In genomic region chr22:31262369-31263133, GRCh38 we compare ENCODE assay signal across 20 cellular contexts. TPM values are rescaled to one million over a fixed set of nuclear protein-coding genes. Genes with fewer than 3 reads are reported as not detected.
DNase-seq lines count a peak whose midpoint lies in the region; ATAC-seq and TF ChIP-seq lines count a peak whose summit lies in the region.
"Had no signal": no experiment of that assay in that cellular context is flagged by ENCODE, and none has a peak within 500 bp of the region (broad histone marks: within the 10 kb centered on the region; RNA-seq: fewer than 3 reads in every experiment).

No MANE protein-coding gene starts in this region.

- no peak overlapping the region for H2BK12ac ChIP-seq in neuronal stem cell (ENCODE audit: low read length)

- no peak for ATAC-seq in CD8-positive, alpha-beta T cell

- CTCF ChIA-PET in activated CD4-positive, alpha-beta T cell treated with anti-CD3 and anti-CD28 coated beads, Interleukin-2, amount 10 ng/mL, durations not matched to agents 7 days and 5 days (lab: Charles Lee) = interaction anchor here (0.9 to 1.6 kb wide), 5 partner anchors 9 to 155 kb away, joined by 3 to 5 read pairs (median 4); partner anchors contain the start of genes PIK3IP1 and SELENOM
- CTCF ChIA-PET in CD8-positive, alpha-beta T cell (lab: Charles Lee) = interaction anchor here (1.1 to 3.1 kb wide), 3 partner anchors 10 to 51 kb away, joined by 3 to 21 read pairs (median 7); no protein-coding TSS in a partner anchor

- H3K79me1 ChIP-seq in neuronal stem cell (ENCODE audit: low read depth, low read length) = no peaks in the 10 kb centered on the region

- peak overlapping the region; percentile 61 for H3K27ac Mint-ChIP-seq in activated CD4-positive, alpha-beta T cell treated with anti-CD3 and anti-CD28 coated beads, Interleukin-2, amount 10 ng/mL, durations not matched to agents 7 days and 5 days
- peak overlapping the region; percentile 56 for H3K27ac Mint-ChIP-seq in glutamatergic neuron (ENCODE audit: unreplicated experiment)
- H3K27ac Mint-ChIP-seq in CD8-positive, alpha-beta T cell = no peak overlapping the region
- H3K27ac Mint-ChIP-seq in activated T-cell treated with anti-CD3 and anti-CD28 coated beads, Interleukin-2, amount 50 U/mL, for 24 hours = no peak overlapping the region
- H3K27ac Mint-ChIP-seq: IgD-negative memory B cell had no signal

- H3K4ac ChIP-seq in neuronal stem cell (ENCODE audit: low read length) = no peak overlapping the region

- POLR2A ChIA-PET in activated CD4-positive, alpha-beta T cell treated with anti-CD3 and anti-CD28 coated beads, Interleukin-2, amount 10 ng/mL, durations not matched to agents 7 days and 5 days (lab: Charles Lee) = no interaction called here
- POLR2A ChIA-PET in CD8-positive, alpha-beta T cell (lab: Charles Lee) = interaction anchor here (0.5 to 0.9 kb wide), 2 partner anchors 28 to 323 kb away, joined by 4 to 5 read pairs; no protein-coding TSS in a partner anchor

- H3K27ac ChIP-seq in neuronal stem cell (replicated peaks; ENCODE audit: low read length) (no peak overlapping the region), thyroid gland (peak overlapping the region in 2 of 3 donors; percentile 77 to 82)
- no peak overlapping the region for H3K27ac ChIP-seq in CD8-positive, alpha-beta T cell (ENCODE audit: low read depth, low read length)
- H3K27ac ChIP-seq: Peyer's patch had no signal

- H2BK120ac ChIP-seq in neuronal stem cell (ENCODE audit: low read depth, low read length) = no peak overlapping the region

- no peak overlapping the region for H2BK15ac ChIP-seq in neuronal stem cell (ENCODE audit: low read length)

- no peaks in the 10 kb centered on the region for H3K27me3 Mint-ChIP-seq in activated CD4-positive, alpha-beta T cell treated with anti-CD3 and anti-CD28 coated beads, Interleukin-2, amount 10 ng/mL, durations not matched to agents 7 days and 5 days
- no peaks in the 10 kb centered on the region for H3K27me3 Mint-ChIP-seq in glutamatergic neuron (ENCODE audit: unreplicated experiment)
- H3K27me3 Mint-ChIP-seq in CD8-positive, alpha-beta T cell (ENCODE audit: low read depth) = no peaks in the 10 kb centered on the region
- no peaks in the 10 kb centered on the region for H3K27me3 Mint-ChIP-seq in activated T-cell treated with anti-CD3 and anti-CD28 coated beads, Interleukin-2, amount 50 U/mL, for 24 hours
- H3K27me3 Mint-ChIP-seq: CD8-positive, alpha-beta memory T cell; IgD-negative memory B cell had no signal

- no CpG with 5 or more reads among the region's 13 CpGs for WGBS in neuronal stem cell (ENCODE audit: extremely low coverage in 2 of 2, insufficient read length in 2 of 2, insufficient replicate concordance in 1 of 2), 2 donors
- WGBS in thyroid gland, 2 donors = 83 to 90% methylated on average over 9 to 12 of the region's 13 CpGs

- no peak overlapping the region for H3K4me2 ChIP-seq in neuronal stem cell (ENCODE audit: insufficient read depth, low read length, poor library complexity, severe bottlenecking)

- no peak overlapping the region for H4K8ac ChIP-seq in neuronal stem cell (ENCODE audit: low read depth, low read length)

- H3K23ac ChIP-seq in neuronal stem cell (ENCODE audit: low read depth, low read length, poor library complexity) = peak overlapping the region; percentile 39

- no peak for TF ChIP-seq CTCF in glutamatergic neuron (IDR thresholded peaks at IDR 0.05; ENCODE audit: partially characterized antibody, unreplicated experiment)
- no peak for TF ChIP-seq CTCF in thyroid gland (IDR thresholded peaks at IDR 0.05)
- TF ChIP-seq CTCF in CD8-positive, alpha-beta T cell (IDR thresholded peaks at IDR 0.05) = no peak

- H3K14ac ChIP-seq in neuronal stem cell (ENCODE audit: low read length) = no peak overlapping the region

- H3K4me1 ChIP-seq in neuronal stem cell (ENCODE audit: control insufficient read depth in 2 of 2, insufficient read depth in 1 of 2, low read depth in 1 of 2, low read length in 2 of 2) (no peaks in the 10 kb centered on the region), thyroid gland (peaks cover 7 to 33% of the 10 kb centered on the region in 2 donors)
- no peaks in the 10 kb centered on the region for H3K4me1 ChIP-seq in CD8-positive, alpha-beta T cell (ENCODE audit: insufficient read depth, low read length)
- H3K4me1 ChIP-seq: Peyer's patch had no signal

- H3K36me3 ChIP-seq in neuronal stem cell (replicated peaks in 1 of 2; ENCODE audit: control insufficient read depth in 2 of 2, insufficient read depth in 2 of 2, low read length in 2 of 2) (peaks cover 45 to 84% of the 10 kb centered on the region in 2 donors), thyroid gland (peaks cover 44% of the 10 kb centered on the region in 2 donors)
- H3K36me3 ChIP-seq in CD8-positive, alpha-beta T cell (ENCODE audit: insufficient read depth, low read length) = peaks cover 27% of the 10 kb centered on the region

- peak overlapping the region; percentile 12 for H4K91ac ChIP-seq in neuronal stem cell (ENCODE audit: low read depth, low read length, poor library complexity)

- H3K4me3 Mint-ChIP-seq in activated CD4-positive, alpha-beta T cell treated with anti-CD3 and anti-CD28 coated beads, Interleukin-2, amount 10 ng/mL, durations not matched to agents 7 days and 5 days = no peak overlapping the region
- no peak overlapping the region for H3K4me3 Mint-ChIP-seq in glutamatergic neuron (ENCODE audit: unreplicated experiment)
- no peak overlapping the region for H3K4me3 Mint-ChIP-seq in CD8-positive, alpha-beta T cell
- H3K4me3 Mint-ChIP-seq in activated T-cell treated with anti-CD3 and anti-CD28 coated beads, Interleukin-2, amount 50 U/mL, for 24 hours = no peak overlapping the region
- H3K4me3 Mint-ChIP-seq: CD8-positive, alpha-beta memory T cell; H9; IgD-negative memory B cell had no signal

- no peaks in the 10 kb centered on the region for H3K9me3 ChIP-seq in neuronal stem cell (replicated peaks in 1 of 2; ENCODE audit: control insufficient read depth in 2 of 2, insufficient read depth in 1 of 2, low read depth in 1 of 2, low read length in 2 of 2)
- no peaks in the 10 kb centered on the region for H3K9me3 ChIP-seq in thyroid gland
- H3K9me3 ChIP-seq in CD8-positive, alpha-beta T cell (ENCODE audit: low read length) = no peaks in the 10 kb centered on the region
- H3K9me3 ChIP-seq: Peyer's patch had no signal

- TF ChIP-seq POLR2A in thyroid gland (IDR thresholded peaks at IDR 0.05) = no peak

- H3K4me3 ChIP-seq in neuronal stem cell (ENCODE audit: low read length in 2 of 2) = no peak overlapping the region
- no peak overlapping the region for H3K4me3 ChIP-seq in thyroid gland (replicated peaks in 1 of 3)
- H3K4me3 ChIP-seq in CD8-positive, alpha-beta T cell (ENCODE audit: low read depth, low read length) = no peak overlapping the region
- H3K4me3 ChIP-seq: Peyer's patch had no signal

- H3K9ac ChIP-seq in neuronal stem cell (ENCODE audit: low read depth, low read length, poor library complexity) = peak overlapping the region; percentile 51

- H3K36me3 Mint-ChIP-seq in activated CD4-positive, alpha-beta T cell treated with anti-CD3 and anti-CD28 coated beads, Interleukin-2, amount 10 ng/mL, durations not matched to agents 7 days and 5 days (ENCODE audit: low read depth) = peaks cover 41% of the 10 kb centered on the region
- peaks cover 16% of the 10 kb centered on the region for H3K36me3 Mint-ChIP-seq in glutamatergic neuron (ENCODE audit: unreplicated experiment)
- peaks cover 71% of the 10 kb centered on the region for H3K36me3 Mint-ChIP-seq in CD8-positive, alpha-beta T cell
- peaks cover 80% of the 10 kb centered on the region for H3K36me3 Mint-ChIP-seq in activated T-cell treated with anti-CD3 and anti-CD28 coated beads, Interleukin-2, amount 50 U/mL, for 24 hours (ENCODE audit: low read depth)

- H2BK5ac ChIP-seq in neuronal stem cell (ENCODE audit: low read length) = no peak overlapping the region

- no peak overlapping the region for H3K18ac ChIP-seq in neuronal stem cell (ENCODE audit: low read length)

- H3K9me3 Mint-ChIP-seq in activated CD4-positive, alpha-beta T cell treated with anti-CD3 and anti-CD28 coated beads, Interleukin-2, amount 10 ng/mL, durations not matched to agents 7 days and 5 days = no peaks in the 10 kb centered on the region
- peaks cover 4% of the 10 kb centered on the region for H3K9me3 Mint-ChIP-seq in glutamatergic neuron (ENCODE audit: unreplicated experiment)
- no peaks in the 10 kb centered on the region for H3K9me3 Mint-ChIP-seq in CD8-positive, alpha-beta T cell
- H3K9me3 Mint-ChIP-seq in activated T-cell treated with anti-CD3 and anti-CD28 coated beads, Interleukin-2, amount 50 U/mL, for 24 hours = no peaks in the 10 kb centered on the region
- H3K9me3 Mint-ChIP-seq: CD8-positive, alpha-beta memory T cell; H9; IgD-negative memory B cell had no signal

- no peaks in the 10 kb centered on the region for H3K27me3 ChIP-seq in neuronal stem cell (ENCODE audit: control insufficient read depth in 3 of 3, insufficient read depth in 3 of 3, low read depth in 1 of 3, low read length in 3 of 3)
- H3K27me3 ChIP-seq in thyroid gland = no peaks in the 10 kb centered on the region
- H3K27me3 ChIP-seq in CD8-positive, alpha-beta T cell (ENCODE audit: insufficient read depth, low read length) = no peaks in the 10 kb centered on the region
- H3K27me3 ChIP-seq: Peyer's patch had no signal

- H2AK5ac ChIP-seq in neuronal stem cell (ENCODE audit: low read depth, low read length) = no peak overlapping the region

- DNase-seq in activated CD4-positive, alpha-beta T cell treated with anti-CD3 and anti-CD28 coated beads, Interleukin-2, amount 10 ng/mL, durations not matched to agents 7 days and 5 days = no peak
- no peak for DNase-seq in activated CD4-positive, alpha-beta T cell treated with anti-CD3 and anti-CD28 coated beads for 4 hours
- DNase-seq in glutamatergic neuron (peak; percentile 50), neuronal stem cell (ENCODE audit: low spot score) (no peak), thyroid gland (peak; percentile 48 to 58)
- no peak for DNase-seq in CD8-positive, alpha-beta T cell
- no peak for DNase-seq in activated T-cell treated with anti-CD3 and anti-CD28 coated beads, Interleukin-2, amount 50 U/mL, for 24 hours
- no peak for DNase-seq in central memory CD4-positive, alpha-beta T cell
- DNase-seq: CD8-positive, alpha-beta memory T cell; DMS79 treated with DMSO at 0.1 percent for 48 hours; H9; Kasumi-1; MM.1S; NCI-H1105 treated with DMSO at 0.1 percent for 48 hours; NCI-H1694 treated with DMSO at 0.1 percent for 48 hours; NCI-H2107; NCI-H2227 treated with DMSO at 0.1 percent for 48 hours; NCI-H524; Peyer's patch had no signal

- no peak overlapping the region for H2AFZ ChIP-seq in neuronal stem cell (ENCODE audit: low read length)

- no peaks in the 10 kb centered on the region for H3K4me1 Mint-ChIP-seq in activated CD4-positive, alpha-beta T cell treated with anti-CD3 and anti-CD28 coated beads, Interleukin-2, amount 10 ng/mL, durations not matched to agents 7 days and 5 days
- peaks cover 14% of the 10 kb centered on the region for H3K4me1 Mint-ChIP-seq in glutamatergic neuron (ENCODE audit: low read depth, unreplicated experiment)
- H3K4me1 Mint-ChIP-seq in CD8-positive, alpha-beta T cell (ENCODE audit: low read depth) = no peaks in the 10 kb centered on the region
- no peaks in the 10 kb centered on the region for H3K4me1 Mint-ChIP-seq in activated T-cell treated with anti-CD3 and anti-CD28 coated beads, Interleukin-2, amount 50 U/mL, for 24 hours (ENCODE audit: low read depth)
- H3K4me1 Mint-ChIP-seq: IgD-negative memory B cell had no signal

- intact Hi-C loops in thyroid gland (cut with DNase I) = no loop called here
- intact Hi-C loops in CD8-positive, alpha-beta T cell (cut with DNase I, micrococcal nuclease) = no loop called here

RNA-seq across cellular contexts. Expression of gene PIK3IP1, which starts 29.7 kb away (rescaled TPM):
- total RNA-seq in activated CD4-positive, alpha-beta T cell treated with anti-CD3 and anti-CD28 coated beads, Interleukin-2, amount 10 ng/mL, durations not matched to agents 7 days and 5 days = 10 to 100 TPM; 56.0 to 63.0 TPM
- total RNA-seq in glutamatergic neuron (ENCODE audit: unreplicated experiment) (38.8 TPM), thyroid gland (10 to 100 TPM; 39.8 to 88.4 (median 48.1) TPM)
- 2.2 TPM for polyA plus RNA-seq in neuronal stem cell (2013, experiment 1 of 2)
- 2.4 TPM for polyA plus RNA-seq in neuronal stem cell (2013, experiment 2 of 2)
- 100 to 1,000 TPM; 802 to 814 TPM for total RNA-seq in CD8-positive, alpha-beta T cell

RNA-seq across cellular contexts. Expression of gene LIMK2, which starts 50.5 kb away (rescaled TPM):
- total RNA-seq in activated CD4-positive, alpha-beta T cell treated with anti-CD3 and anti-CD28 coated beads, Interleukin-2, amount 10 ng/mL, durations not matched to agents 7 days and 5 days = 10 to 100 TPM; 48.6 to 54.5 TPM
- 92.4 TPM for total RNA-seq in glutamatergic neuron (ENCODE audit: unreplicated experiment)
- 27.2 TPM for polyA plus RNA-seq in neuronal stem cell (2013, experiment 1 of 2)
- polyA plus RNA-seq in neuronal stem cell (2013, experiment 2 of 2) = 24.6 TPM
- 100 to 1,000 TPM in 2 of 4 donors, 10 to 100 TPM in 2; 85.0 to 123 (median 99.4) TPM for total RNA-seq in thyroid gland
- total RNA-seq in CD8-positive, alpha-beta T cell = 1 to 10 TPM; 8.4 to 9.1 TPM

Comparison
In these comparisons a context has a peak if more than half of its experiments do, and no peak if none do; other contexts are left out.
1. DNase-seq: peak in glutamatergic neuron (single experiment) and thyroid gland (2 of 2); none in activated CD4-positive, alpha-beta T cell treated with anti-CD3 and anti-CD28 coated beads, Interleukin-2, amount 10 ng/mL, durations not matched to agents 7 days and 5 days (single experiment), activated CD4-positive, alpha-beta T cell treated with anti-CD3 and anti-CD28 coated beads for 4 hours (0 of 2), neuronal stem cell (single experiment), CD8-positive, alpha-beta T cell (0 of 7), activated T-cell treated with anti-CD3 and anti-CD28 coated beads, Interleukin-2, amount 50 U/mL, for 24 hours (single experiment) and central memory CD4-positive, alpha-beta T cell (single experiment).
2. H3K27ac Mint-ChIP-seq: peak in activated CD4-positive, alpha-beta T cell treated with anti-CD3 and anti-CD28 coated beads, Interleukin-2, amount 10 ng/mL, durations not matched to agents 7 days and 5 days (single experiment) and glutamatergic neuron (single experiment); none in CD8-positive, alpha-beta T cell (single experiment) and activated T-cell treated with anti-CD3 and anti-CD28 coated beads, Interleukin-2, amount 50 U/mL, for 24 hours (single experiment).
3. H3K27ac ChIP-seq: peak in thyroid gland (2 of 3); none in neuronal stem cell (single experiment) and CD8-positive, alpha-beta T cell (single experiment).
4. RNA of gene PIK3IP1, which starts 29.7 kb away (total RNA-seq): 802 to 814 TPM in CD8-positive, alpha-beta T cell; 56.0 to 63.0 TPM in activated CD4-positive, alpha-beta T cell treated with anti-CD3 and anti-CD28 coated beads, Interleukin-2, amount 10 ng/mL, durations not matched to agents 7 days and 5 days, 39.8 to 88.4 TPM in thyroid gland and 38.8 TPM in glutamatergic neuron (single experiment); every median in the first group is over 4 times any median in the second.